In genomic region chr11:109644158-109644557, GRCh38 we compare ENCODE assay signal across 11 cellular contexts.
A peak's percentile ranks its signal among the peaks of the same experiment; 100 is the strongest.
DNase-seq lines count a peak whose midpoint lies in the region; ATAC-seq and TF ChIP-seq lines count a peak whose summit lies in the region.
"Had no signal": no experiment of that assay in that cellular context is flagged by ENCODE, and none has a peak within 500 bp of the region (broad histone marks: within the 10 kb centered on the region; RNA-seq: fewer than 3 reads in every experiment).

No MANE protein-coding gene starts in this region.

- H3K27me3 ChIP-seq in transverse colon = no peaks in the 10 kb centered on the region
- H3K27me3 ChIP-seq: brain microvascular endothelial cell, vagina had no signal

- ATAC-seq in GM19452 (IDR thresholded peaks at IDR 0.05; ENCODE audit: unreplicated experiment) = no peak

- no peaks in the 10 kb centered on the region for H3K4me1 ChIP-seq in transverse colon
- H3K4me1 ChIP-seq: vagina had no signal

- H3K4me3 ChIP-seq in transverse colon = no peak overlapping the region
- H3K4me3 ChIP-seq: vagina had no signal

- intact Hi-C loops in transverse colon (cut with DNase I; ENCODE audit: low total_unique reads) = no loop called here

- TF ChIP-seq POLR2A in transverse colon (IDR thresholded peaks at IDR 0.05) = no peak

- WGBS in transverse colon (ENCODE audit: low coverage in 1 of 2), 2 donors = 25 to 28% methylated on average over 2 of the region's 2 CpGs

- no peak for TF ChIP-seq CTCF in transverse colon (IDR thresholded peaks at IDR 0.05)

- in situ Hi-C loops in transverse colon (cut with MboI; ENCODE audit: low pct_ligation_motif_present in 1 of 4, low pct_unique_long_range_greater_than_20kb in 1 of 4, low sequenced_read_pairs in 3 of 4) = no loop called here

- no peak for TF ChIP-seq EP300 in transverse colon (IDR thresholded peaks at IDR 0.05; ENCODE audit: low read depth)

- H3K36me3 ChIP-seq in transverse colon = no peaks in the 10 kb centered on the region
- H3K36me3 ChIP-seq: brain microvascular endothelial cell, vagina had no signal

- no peak overlapping the region for H3K27ac ChIP-seq in transverse colon
- H3K27ac ChIP-seq: brain microvascular endothelial cell, vagina had no signal

- H3K9me3 ChIP-seq in transverse colon = no peaks in the 10 kb centered on the region
- H3K9me3 ChIP-seq: vagina had no signal

- DNase-seq in EH (ENCODE audit: low read depth) (peak; percentile 3), NCI-H2107 treated with DMSO at 0.1 percent for 48 hours (lab: John Stamatoyannopoulos, UW; ENCODE audit: unreplicated experiment) (peak; percentile 78), amygdala (lab: John Stamatoyannopoulos, UW) (peak in 52 of 56 donors; percentile 2 to 86 (median 56)), left kidney (ENCODE audit: low read depth, low spot score) (peak; percentile 59), cortex of kidney (lab: John Stamatoyannopoulos, UW) (no peak), transverse colon (no peak)
- no peak for DNase-seq in activated naive CD4-positive, alpha-beta T cell treated with anti-CD3 and anti-CD28 coated beads, Interleukin-2, amount 50 U/mL, for 16 hours
- DNase-seq: activated CD4-positive, alpha-beta memory T cell treated with anti-CD3 and anti-CD28 coated beads, Interleukin-2, amount 10 ng/mL, durations not matched to agents 7 days and 5 days; brain microvascular endothelial cell had no signal

Comparison
In these comparisons a context has a peak if more than half of its experiments do, and no peak if none do; other contexts are left out.
1. DNase-seq: peak in EH (single experiment), NCI-H2107 treated with DMSO at 0.1 percent for 48 hours (single experiment), amygdala (52 of 56) and left kidney (single experiment); none in cortex of kidney (single experiment), transverse colon (single experiment) and activated naive CD4-positive, alpha-beta T cell treated with anti-CD3 and anti-CD28 coated beads, Interleukin-2, amount 50 U/mL, for 16 hours (single experiment).